In the genomic region with DNA sequence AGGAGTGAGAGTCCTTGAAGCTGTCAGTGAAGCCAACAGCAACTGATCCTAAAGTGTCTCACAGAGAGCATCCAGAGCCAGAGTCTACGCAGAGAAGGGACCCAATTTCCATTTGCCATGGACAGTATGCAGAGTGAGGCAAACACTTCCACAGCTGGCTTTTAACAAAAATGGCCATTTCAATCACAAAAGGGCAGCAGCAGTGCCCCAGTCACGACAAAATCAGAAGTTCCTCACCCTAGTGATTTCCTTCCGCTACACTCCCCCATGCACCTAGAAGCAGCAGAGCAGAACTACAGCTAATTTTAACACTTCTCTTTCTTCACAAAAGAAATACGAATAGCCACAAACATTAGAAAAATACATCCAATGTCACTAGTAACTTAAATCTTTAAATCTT, we compare ENCODE assay signal across 13 cellular contexts. TPM values are rescaled to one million over a fixed set of nuclear protein-coding genes. Genes with fewer than 3 reads are reported as not detected.
DNase-seq lines count a peak whose midpoint lies in the region; ATAC-seq lines count a peak whose summit lies in the region.
"Had no signal": no experiment of that assay in that cellular context is flagged by ENCODE, and none has a peak within 500 bp of the region (broad histone marks: within the 10 kb centered on the region; RNA-seq: fewer than 3 reads in every experiment).

No MANE protein-coding gene starts in this region.

- peaks cover 4 to 28% (median 17%) of the 10 kb centered on the region in 3 donors for H3K36me3 Mint-ChIP-seq in CD8-positive, alpha-beta memory T cell
- peaks cover 22% of the 10 kb centered on the region for H3K36me3 Mint-ChIP-seq in activated naive CD8-positive, alpha-beta T cell

- no peaks in the 10 kb centered on the region for H3K36me3 ChIP-seq in CD8-positive, alpha-beta memory T cell (ENCODE audit: insufficient read depth, low read length)
- H3K36me3 ChIP-seq: thyroid gland had no signal

- H3K4me1 Mint-ChIP-seq in CD8-positive, alpha-beta memory T cell = peaks cover 50 to 68% (median 55%) of the 10 kb centered on the region in 3 donors
- H3K4me1 Mint-ChIP-seq in activated naive CD8-positive, alpha-beta T cell (ENCODE audit: low read depth) = peaks cover 49% of the 10 kb centered on the region

- H3K9me3 Mint-ChIP-seq in CD8-positive, alpha-beta memory T cell = peaks cover 6 to 23% (median 18%) of the 10 kb centered on the region in 5 donors
- peaks cover 11% of the 10 kb centered on the region for H3K9me3 Mint-ChIP-seq in activated naive CD8-positive, alpha-beta T cell (ENCODE audit: low read depth)

- H3K9me3 ChIP-seq in CD8-positive, alpha-beta memory T cell (ENCODE audit: low read length) = peaks cover 5% of the 10 kb centered on the region
- H3K9me3 ChIP-seq: thyroid gland had no signal

- peaks cover 24% of the 10 kb centered on the region for H3K4me1 ChIP-seq in CD8-positive, alpha-beta memory T cell (ENCODE audit: insufficient read depth, low read length)

- POLR2A ChIA-PET in CD8-positive, alpha-beta memory T cell (lab: Charles Lee) = interaction anchor here (0.8 kb wide), 1 partner anchor 29 kb away, joined by 3 read pairs; no protein-coding TSS in a partner anchor

- H3K27me3 ChIP-seq in CD8-positive, alpha-beta memory T cell (ENCODE audit: insufficient read depth, low read length, poor library complexity, severe bottlenecking) = no peaks in the 10 kb centered on the region
- H3K27me3 ChIP-seq: thyroid gland had no signal

- H3K27me3 Mint-ChIP-seq in CD8-positive, alpha-beta memory T cell = no peaks in the 10 kb centered on the region
- H3K27me3 Mint-ChIP-seq in activated naive CD8-positive, alpha-beta T cell = no peaks in the 10 kb centered on the region
- H3K27me3 Mint-ChIP-seq: brain had no signal

- no peak for DNase-seq in CD8-positive, alpha-beta memory T cell
- no peak for DNase-seq in NCI-H1436 (lab: John Stamatoyannopoulos, UW)
- DNase-seq in OCI-M1 (lab: John Stamatoyannopoulos, UW) = no peak
- DNase-seq in NK-92 (lab: John Stamatoyannopoulos, UW; ENCODE audit: unreplicated experiment) = no peak
- no peak for DNase-seq in medulla oblongata (ENCODE audit: extremely low spot score)
- DNase-seq: EL, NCI-H2171 treated with DMSO at 0.1 percent for 48 hours, right cardiac atrium, thyroid gland had no signal

- peak; percentile 57 for ATAC-seq in GM19351 (IDR thresholded peaks at IDR 0.05; ENCODE audit: unreplicated experiment)
- peak; percentile 61 for ATAC-seq in HG03095 (IDR thresholded peaks at IDR 0.05; ENCODE audit: unreplicated experiment)
- ATAC-seq: right cardiac atrium had no signal

- H3K27ac ChIP-seq in CD8-positive, alpha-beta memory T cell (ENCODE audit: low read depth, low read length) = no peak overlapping the region
- H3K27ac ChIP-seq: thyroid gland had no signal

- CTCF ChIA-PET in CD8-positive, alpha-beta memory T cell (lab: Charles Lee) = no interaction called here

- no peak overlapping the region for H3K4me3 ChIP-seq in CD8-positive, alpha-beta memory T cell (ENCODE audit: low read length)
- H3K4me3 ChIP-seq: thyroid gland had no signal

- peak overlapping the region in 5 of 8 donors; percentile 5 to 62 (median 23) for H3K27ac Mint-ChIP-seq in CD8-positive, alpha-beta memory T cell
- H3K27ac Mint-ChIP-seq in activated naive CD8-positive, alpha-beta T cell = peak overlapping the region; percentile 50

- H3K4me3 Mint-ChIP-seq in CD8-positive, alpha-beta memory T cell = peak overlapping the region in 4 of 7 donors; percentile 46 to 63 (median 51)
- H3K4me3 Mint-ChIP-seq in activated naive CD8-positive, alpha-beta T cell = no peak overlapping the region
- H3K4me3 Mint-ChIP-seq: brain had no signal

RNA-seq across cellular contexts. Expression of gene FBXW11, which starts 27.9 kb away (rescaled TPM):
- total RNA-seq in CD8-positive, alpha-beta memory T cell = 10 to 100 TPM; 44.7 to 46.9 TPM
- polyA plus RNA-seq in CD8-positive, alpha-beta memory T cell = 25.8 TPM
